In the genomic region with DNA sequence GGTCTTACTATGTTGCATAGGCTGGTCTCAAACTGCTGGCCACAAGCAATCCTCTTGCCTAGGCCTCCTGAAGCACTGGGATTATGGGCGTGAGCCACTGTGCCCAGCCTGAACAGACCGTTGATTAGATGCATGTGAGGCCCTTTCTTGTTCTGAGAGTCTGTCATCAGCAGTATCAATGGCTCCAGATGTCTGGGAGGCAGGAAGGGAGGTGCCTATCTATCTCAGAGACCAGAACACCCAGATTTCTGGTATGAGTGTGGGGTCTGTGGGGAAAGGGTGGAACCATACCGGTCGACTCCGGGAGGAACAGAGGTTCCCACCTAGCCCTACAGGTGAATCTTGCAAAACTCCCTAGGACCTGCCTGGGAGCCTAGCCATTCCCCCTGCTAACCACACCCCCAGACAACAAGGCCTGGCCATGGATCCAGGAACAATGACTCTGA, we compare ENCODE assay signal across 1 cellular context.
A peak's percentile ranks its signal among the peaks of the same experiment; 100 is the strongest.
TF ChIP-seq lines count a peak whose summit lies in the region.

No MANE protein-coding gene starts in this region.

TF ChIP-seq in K562, 482 proteins besides CTCF, POLR2A, EP300 and RAD21 (continued from another document):
- TF ChIP-seq, protein P1, sequence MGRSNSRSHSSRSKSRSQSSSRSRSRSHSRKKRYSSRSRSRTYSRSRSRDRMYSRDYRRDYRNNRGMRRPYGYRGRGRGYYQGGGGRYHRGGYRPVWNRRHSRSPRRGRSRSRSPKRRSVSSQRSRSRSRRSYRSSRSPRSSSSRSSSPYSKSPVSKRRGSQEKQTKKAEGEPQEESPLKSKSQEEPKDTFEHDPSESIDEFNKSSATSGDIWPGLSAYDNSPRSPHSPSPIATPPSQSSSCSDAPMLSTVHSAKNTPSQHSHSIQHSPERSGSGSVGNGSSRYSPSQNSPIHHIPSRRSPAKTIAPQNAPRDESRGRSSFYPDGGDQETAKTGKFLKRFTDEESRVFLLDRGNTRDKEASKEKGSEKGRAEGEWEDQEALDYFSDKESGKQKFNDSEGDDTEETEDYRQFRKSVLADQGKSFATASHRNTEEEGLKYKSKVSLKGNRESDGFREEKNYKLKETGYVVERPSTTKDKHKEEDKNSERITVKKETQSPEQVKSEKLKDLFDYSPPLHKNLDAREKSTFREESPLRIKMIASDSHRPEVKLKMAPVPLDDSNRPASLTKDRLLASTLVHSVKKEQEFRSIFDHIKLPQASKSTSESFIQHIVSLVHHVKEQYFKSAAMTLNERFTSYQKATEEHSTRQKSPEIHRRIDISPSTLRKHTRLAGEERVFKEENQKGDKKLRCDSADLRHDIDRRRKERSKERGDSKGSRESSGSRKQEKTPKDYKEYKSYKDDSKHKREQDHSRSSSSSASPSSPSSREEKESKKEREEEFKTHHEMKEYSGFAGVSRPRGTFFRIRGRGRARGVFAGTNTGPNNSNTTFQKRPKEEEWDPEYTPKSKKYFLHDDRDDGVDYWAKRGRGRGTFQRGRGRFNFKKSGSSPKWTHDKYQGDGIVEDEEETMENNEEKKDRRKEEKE (IDR thresholded peaks at IDR 0.05; ENCODE audit: borderline replicate concordance in 1 of 2, control insufficient read depth in 1 of 2, low read depth in 2 of 2, low read length in 1 of 2), result no peak
- TF ChIP-seq CBFB (CRISPR knock-in tag; IDR thresholded peaks at IDR 0.05) (no peak), MTA2 (IDR thresholded peaks at IDR 0.05; ENCODE audit: low read depth) (peak; percentile 78), SMARCE1 (IDR thresholded peaks at IDR 0.05) (peak; percentile 69; the same call in 1 of the 2 replicates), ZNF76 (CRISPR knock-in tag; IDR thresholded peaks at IDR 0.05; ENCODE audit: borderline replicate concordance) (no peak), NFXL1 (CRISPR knock-in tag; IDR thresholded peaks at IDR 0.05) (no peak), THRAP3 (IDR thresholded peaks at IDR 0.05; ENCODE audit: borderline replicate concordance) (no peak), E2F3 (CRISPR knock-in tag; IDR thresholded peaks at IDR 0.05) (no peak)
- TF ChIP-seq, protein P2, sequence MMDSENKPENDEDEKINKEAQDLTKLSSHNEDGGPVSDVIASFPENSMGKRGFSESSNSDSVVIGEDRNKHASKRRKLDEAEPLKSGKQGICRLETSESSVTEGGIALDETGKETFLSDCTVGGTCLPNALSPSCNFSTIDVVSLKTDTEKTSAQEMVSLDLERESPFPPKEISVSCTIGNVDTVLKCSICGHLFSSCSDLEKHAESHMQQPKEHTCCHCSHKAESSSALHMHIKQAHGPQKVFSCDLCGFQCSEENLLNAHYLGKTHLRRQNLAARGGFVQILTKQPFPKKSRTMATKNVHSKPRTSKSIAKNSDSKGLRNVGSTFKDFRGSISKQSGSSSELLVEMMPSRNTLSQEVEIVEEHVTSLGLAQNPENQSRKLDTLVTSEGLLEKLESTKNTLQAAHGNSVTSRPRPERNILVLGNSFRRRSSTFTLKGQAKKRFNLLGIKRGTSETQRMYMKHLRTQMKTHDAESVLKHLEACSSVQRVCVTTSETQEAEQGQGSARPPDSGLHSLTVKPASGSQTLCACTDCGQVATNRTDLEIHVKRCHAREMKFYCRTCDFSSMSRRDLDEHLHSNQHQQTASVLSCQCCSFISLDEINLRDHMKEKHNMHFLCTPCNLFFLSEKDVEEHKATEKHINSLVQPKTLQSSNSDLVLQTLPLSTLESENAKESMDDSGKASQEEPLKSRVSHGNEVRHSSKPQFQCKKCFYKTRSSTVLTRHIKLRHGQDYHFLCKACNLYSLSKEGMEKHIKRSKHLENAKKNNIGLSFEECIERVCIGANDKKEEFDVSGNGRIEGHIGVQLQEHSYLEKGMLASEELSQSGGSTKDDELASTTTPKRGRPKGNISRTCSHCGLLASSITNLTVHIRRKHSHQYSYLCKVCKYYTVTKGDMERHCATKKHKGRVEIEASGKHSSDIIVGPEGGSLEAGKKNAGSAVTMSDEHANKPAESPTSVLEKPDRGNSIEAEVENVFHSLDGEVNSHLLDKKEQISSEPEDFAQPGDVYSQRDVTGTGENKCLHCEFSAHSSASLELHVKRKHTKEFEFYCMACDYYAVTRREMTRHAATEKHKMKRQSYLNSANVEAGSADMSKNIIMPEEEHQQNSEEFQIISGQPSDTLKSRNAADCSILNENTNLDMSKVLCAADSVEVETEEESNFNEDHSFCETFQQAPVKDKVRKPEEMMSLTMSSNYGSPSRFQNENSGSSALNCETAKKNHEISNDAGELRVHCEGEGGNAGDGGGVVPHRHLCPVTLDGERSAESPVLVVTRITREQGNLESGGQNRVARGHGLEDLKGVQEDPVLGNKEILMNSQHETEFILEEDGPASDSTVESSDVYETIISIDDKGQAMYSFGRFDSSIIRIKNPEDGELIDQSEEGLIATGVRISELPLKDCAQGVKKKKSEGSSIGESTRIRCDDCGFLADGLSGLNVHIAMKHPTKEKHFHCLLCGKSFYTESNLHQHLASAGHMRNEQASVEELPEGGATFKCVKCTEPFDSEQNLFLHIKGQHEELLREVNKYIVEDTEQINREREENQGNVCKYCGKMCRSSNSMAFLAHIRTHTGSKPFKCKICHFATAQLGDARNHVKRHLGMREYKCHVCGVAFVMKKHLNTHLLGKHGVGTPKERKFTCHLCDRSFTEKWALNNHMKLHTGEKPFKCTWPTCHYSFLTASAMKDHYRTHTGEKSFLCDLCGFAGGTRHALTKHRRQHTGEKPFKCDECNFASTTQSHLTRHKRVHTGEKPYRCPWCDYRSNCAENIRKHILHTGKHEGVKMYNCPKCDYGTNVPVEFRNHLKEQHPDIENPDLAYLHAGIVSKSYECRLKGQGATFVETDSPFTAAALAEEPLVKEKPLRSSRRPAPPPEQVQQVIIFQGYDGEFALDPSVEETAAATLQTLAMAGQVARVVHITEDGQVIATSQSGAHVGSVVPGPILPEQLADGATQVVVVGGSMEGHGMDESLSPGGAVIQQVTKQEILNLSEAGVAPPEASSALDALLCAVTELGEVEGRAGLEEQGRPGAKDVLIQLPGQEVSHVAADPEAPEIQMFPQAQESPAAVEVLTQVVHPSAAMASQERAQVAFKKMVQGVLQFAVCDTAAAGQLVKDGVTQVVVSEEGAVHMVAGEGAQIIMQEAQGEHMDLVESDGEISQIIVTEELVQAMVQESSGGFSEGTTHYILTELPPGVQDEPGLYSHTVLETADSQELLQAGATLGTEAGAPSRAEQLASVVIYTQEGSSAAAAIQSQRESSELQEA (IDR thresholded peaks at IDR 0.05; ENCODE audit: low read depth), result no peak
- TF ChIP-seq, protein P3, sequence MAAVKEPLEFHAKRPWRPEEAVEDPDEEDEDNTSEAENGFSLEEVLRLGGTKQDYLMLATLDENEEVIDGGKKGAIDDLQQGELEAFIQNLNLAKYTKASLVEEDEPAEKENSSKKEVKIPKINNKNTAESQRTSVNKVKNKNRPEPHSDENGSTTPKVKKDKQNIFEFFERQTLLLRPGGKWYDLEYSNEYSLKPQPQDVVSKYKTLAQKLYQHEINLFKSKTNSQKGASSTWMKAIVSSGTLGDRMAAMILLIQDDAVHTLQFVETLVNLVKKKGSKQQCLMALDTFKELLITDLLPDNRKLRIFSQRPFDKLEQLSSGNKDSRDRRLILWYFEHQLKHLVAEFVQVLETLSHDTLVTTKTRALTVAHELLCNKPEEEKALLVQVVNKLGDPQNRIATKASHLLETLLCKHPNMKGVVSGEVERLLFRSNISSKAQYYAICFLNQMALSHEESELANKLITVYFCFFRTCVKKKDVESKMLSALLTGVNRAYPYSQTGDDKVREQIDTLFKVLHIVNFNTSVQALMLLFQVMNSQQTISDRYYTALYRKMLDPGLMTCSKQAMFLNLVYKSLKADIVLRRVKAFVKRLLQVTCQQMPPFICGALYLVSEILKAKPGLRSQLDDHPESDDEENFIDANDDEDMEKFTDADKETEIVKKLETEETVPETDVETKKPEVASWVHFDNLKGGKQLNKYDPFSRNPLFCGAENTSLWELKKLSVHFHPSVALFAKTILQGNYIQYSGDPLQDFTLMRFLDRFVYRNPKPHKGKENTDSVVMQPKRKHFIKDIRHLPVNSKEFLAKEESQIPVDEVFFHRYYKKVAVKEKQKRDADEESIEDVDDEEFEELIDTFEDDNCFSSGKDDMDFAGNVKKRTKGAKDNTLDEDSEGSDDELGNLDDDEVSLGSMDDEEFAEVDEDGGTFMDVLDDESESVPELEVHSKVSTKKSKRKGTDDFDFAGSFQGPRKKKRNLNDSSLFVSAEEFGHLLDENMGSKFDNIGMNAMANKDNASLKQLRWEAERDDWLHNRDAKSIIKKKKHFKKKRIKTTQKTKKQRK (IDR thresholded peaks at IDR 0.05; ENCODE audit: borderline replicate concordance, low read depth, low read length), result no peak
- TF ChIP-seq, protein P4, sequence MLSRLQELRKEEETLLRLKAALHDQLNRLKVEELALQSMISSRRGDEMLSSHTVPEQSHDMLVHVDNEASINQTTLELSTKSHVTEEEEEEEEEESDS (CRISPR knock-in tag; IDR thresholded peaks at IDR 0.05), result no peak
- TF ChIP-seq, protein P5, sequence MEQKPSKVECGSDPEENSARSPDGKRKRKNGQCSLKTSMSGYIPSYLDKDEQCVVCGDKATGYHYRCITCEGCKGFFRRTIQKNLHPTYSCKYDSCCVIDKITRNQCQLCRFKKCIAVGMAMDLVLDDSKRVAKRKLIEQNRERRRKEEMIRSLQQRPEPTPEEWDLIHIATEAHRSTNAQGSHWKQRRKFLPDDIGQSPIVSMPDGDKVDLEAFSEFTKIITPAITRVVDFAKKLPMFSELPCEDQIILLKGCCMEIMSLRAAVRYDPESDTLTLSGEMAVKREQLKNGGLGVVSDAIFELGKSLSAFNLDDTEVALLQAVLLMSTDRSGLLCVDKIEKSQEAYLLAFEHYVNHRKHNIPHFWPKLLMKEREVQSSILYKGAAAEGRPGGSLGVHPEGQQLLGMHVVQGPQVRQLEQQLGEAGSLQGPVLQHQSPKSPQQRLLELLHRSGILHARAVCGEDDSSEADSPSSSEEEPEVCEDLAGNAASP (IDR thresholded peaks at IDR 0.05), result no peak
